In the genomic region with DNA sequence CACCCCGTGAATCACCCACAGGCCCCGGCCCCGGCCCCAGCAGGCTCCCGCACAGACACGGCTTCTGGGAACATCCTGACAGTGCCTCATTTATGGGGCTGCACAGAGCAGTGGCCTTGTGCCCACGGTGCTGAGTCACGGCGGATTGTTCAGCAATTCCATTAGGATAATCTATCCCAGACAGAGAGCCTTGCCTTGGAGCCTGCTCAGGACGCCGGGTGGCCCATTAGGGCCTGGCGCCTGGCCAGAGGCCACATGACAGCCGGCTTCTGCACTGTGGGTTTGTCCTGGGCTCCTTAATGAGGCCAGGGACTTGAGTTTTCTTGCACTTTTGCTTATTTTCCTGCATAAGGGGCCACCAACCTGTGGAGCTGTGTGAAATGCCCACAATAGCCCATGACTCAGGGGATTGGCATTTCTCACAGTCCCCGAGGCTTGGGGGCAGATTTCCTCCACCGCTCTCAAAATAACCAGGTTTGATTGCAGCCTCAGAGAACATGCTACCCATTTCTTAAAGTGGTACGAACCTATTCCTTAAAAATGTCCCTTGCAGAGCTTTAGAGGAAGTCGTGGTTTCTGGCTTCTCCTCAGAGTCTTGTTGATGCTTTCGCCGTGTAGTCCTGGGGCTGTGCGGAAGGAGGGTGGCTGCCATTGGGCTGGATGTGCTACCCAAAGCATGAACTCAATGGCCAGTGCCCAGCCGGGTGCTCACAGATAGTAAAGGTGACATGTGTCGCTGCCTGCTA, we compare ENCODE assay signal across 8 cellular contexts. TPM values are rescaled to one million over a fixed set of nuclear protein-coding genes. Genes with fewer than 3 reads are reported as not detected.
DNase-seq lines count a peak whose midpoint lies in the region; ATAC-seq lines count a peak whose summit lies in the region.

No MANE protein-coding gene starts in this region.

- H3K9ac ChIP-seq in adipocyte (ENCODE audit: low read length) (peak overlapping the region; percentile 77), trophoblast cell (ENCODE audit: low read length) (no peak overlapping the region)

- ATAC-seq in HG03378 (IDR thresholded peaks at IDR 0.05; ENCODE audit: unreplicated experiment), result no peak

- H3K4me3 ChIP-seq in adipocyte (ENCODE audit: low read length), result peak overlapping the region; percentile 60
- no peak overlapping the region for H3K4me3 ChIP-seq in trophoblast cell (ENCODE audit: low read depth, low read length)

- no peak overlapping the region for H4K12ac ChIP-seq in trophoblast cell (ENCODE audit: low read depth, low read length)

- no peaks in the 10 kb centered on the region for H3K36me3 ChIP-seq in adipocyte (ENCODE audit: control insufficient read depth, insufficient read depth, low read length, severe bottlenecking)
- H3K36me3 ChIP-seq in trophoblast cell (ENCODE audit: control insufficient read depth in 1 of 2, insufficient read depth in 2 of 2, low read length in 2 of 2), result peaks cover 7 to 18% of the 10 kb centered on the region in 2 experiments

- peak overlapping the region; percentile 45 for H3K4me2 ChIP-seq in trophoblast cell (ENCODE audit: low read length)

- peak overlapping the region; percentile 95 for H2BK12ac ChIP-seq in trophoblast cell (ENCODE audit: low read length)

- DNase-seq in DMS 273 treated with DMSO at 0.1 percent for 48 hours (lab: John Stamatoyannopoulos, UW) (peak; percentile 77), MV-4-11 (lab: John Stamatoyannopoulos, UW) (peak; percentile 90), adipocyte (ENCODE audit: low read depth) (peak; percentile 93), head of caudate nucleus (peak; percentile 59 to 97 (median 83)), trophoblast cell (peak; percentile 25 to 56)
- no peak for DNase-seq in activated effector memory CD4-positive, alpha-beta T cell treated with Interleukin-2 at 50 U/mL for 16 hours
- DNase-seq in activated CD4-positive, alpha-beta T cell treated with anti-CD3 and anti-CD28 coated beads, Interleukin-2, amount 50 U/mL, for 1 hour, result no peak

- peak overlapping the region; percentile 2 for H2AK5ac ChIP-seq in trophoblast cell (ENCODE audit: low read length)

- H3K23ac ChIP-seq in trophoblast cell (ENCODE audit: low read length), result no peak overlapping the region

- WGBS in trophoblast cell (ENCODE audit: extremely low coverage, insufficient coverage, insufficient read length), result no CpG with 5 or more reads among the region's 21 CpGs

- intact Hi-C loops in head of caudate nucleus (cut with DNase I), result no loop called here

- peak overlapping the region; percentile 92 for H2BK120ac ChIP-seq in trophoblast cell (ENCODE audit: insufficient read depth, low read length, poor library complexity)

- H3K79me2 ChIP-seq in trophoblast cell (ENCODE audit: control insufficient read depth, insufficient read depth, low read length, poor library complexity), result peaks cover 13% of the 10 kb centered on the region

- peak overlapping the region; percentile 96 for H4K91ac ChIP-seq in trophoblast cell (ENCODE audit: low read depth, low read length)

- H3K27me3 ChIP-seq in adipocyte (replicated peaks; ENCODE audit: control insufficient read depth, insufficient read depth, low read length) (no peaks in the 10 kb centered on the region), trophoblast cell (ENCODE audit: insufficient read depth, low read length) (no peaks in the 10 kb centered on the region)

- peaks cover 23% of the 10 kb centered on the region for H3K4me1 ChIP-seq in adipocyte (ENCODE audit: control insufficient read depth, insufficient read depth, low read length)
- H3K4me1 ChIP-seq in trophoblast cell (ENCODE audit: control insufficient read depth in 1 of 2, insufficient read depth in 2 of 2, low read length in 2 of 2), result peaks cover 42 to 50% of the 10 kb centered on the region in 2 experiments

- H4K8ac ChIP-seq in trophoblast cell (ENCODE audit: low read depth, low read length), result peak overlapping the region; percentile 78

- peak overlapping the region; percentile 96 for H3K14ac ChIP-seq in trophoblast cell (ENCODE audit: low read length)

- no peak overlapping the region for H3K4ac ChIP-seq in trophoblast cell (ENCODE audit: low read depth, low read length)

- H2AFZ ChIP-seq in trophoblast cell (ENCODE audit: insufficient read depth, low read length, poor library complexity), result no peak overlapping the region

- H2BK5ac ChIP-seq in trophoblast cell (ENCODE audit: low read depth, low read length, poor library complexity), result peak overlapping the region; percentile 96

- H3K27ac ChIP-seq in trophoblast cell (ENCODE audit: low read depth, low read length), result peak overlapping the region; percentile 99

- peak overlapping the region; percentile 92 for H3K18ac ChIP-seq in trophoblast cell (ENCODE audit: low read length)

- peaks cover 31% of the 10 kb centered on the region for H3K79me1 ChIP-seq in trophoblast cell (ENCODE audit: low read length)

- H3K9me3 ChIP-seq in adipocyte (ENCODE audit: control insufficient read depth, low read length) (no peaks in the 10 kb centered on the region), trophoblast cell (ENCODE audit: insufficient read depth, low read depth, low read length) (peaks cover 2% of the 10 kb centered on the region)

RNA-seq across cellular contexts. Expression of gene SYNM, which starts 19.0 kb away (rescaled TPM):
- polyA plus RNA-seq in trophoblast cell (2013), result 5.9 and 6.1 TPM in 2 replicates

Comparison
In these comparisons a context has a peak if more than half of its experiments do, and no peak if none do; other contexts are left out.
1. DNase-seq: peak in DMS 273 treated with DMSO at 0.1 percent for 48 hours (single experiment), MV-4-11 (single experiment), adipocyte (single experiment), head of caudate nucleus (42 of 42) and trophoblast cell (2 of 2); none in activated effector memory CD4-positive, alpha-beta T cell treated with Interleukin-2 at 50 U/mL for 16 hours (single experiment) and activated CD4-positive, alpha-beta T cell treated with anti-CD3 and anti-CD28 coated beads, Interleukin-2, amount 50 U/mL, for 1 hour (single experiment).